In the genomic region with DNA sequence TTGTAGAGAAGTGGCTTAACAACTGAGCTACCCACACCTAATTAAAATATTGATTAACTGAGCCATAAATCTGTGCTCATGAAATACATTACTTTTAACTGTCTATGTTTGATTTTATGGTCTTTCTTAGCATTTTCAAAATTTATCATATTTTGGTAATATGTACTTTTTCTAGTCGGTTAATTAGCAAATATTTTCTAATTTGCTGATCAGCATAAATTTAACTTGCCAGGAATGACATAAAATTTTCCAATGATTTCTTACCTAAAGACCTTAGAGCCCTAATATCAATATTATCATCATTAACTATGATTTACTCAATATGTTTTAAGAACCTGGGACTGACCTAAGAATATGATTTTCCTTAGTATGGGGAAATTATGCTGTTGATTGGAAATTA, we compare ENCODE assay signal across 30 cellular contexts.
"Had no signal": no experiment of that assay in that cellular context is flagged by ENCODE, and none has a peak within 500 bp of the region (broad histone marks: within the 10 kb centered on the region; RNA-seq: fewer than 3 reads in every experiment).

No MANE protein-coding gene starts in this region.

- DNase-seq: Kasumi-1, MG63, MV-4-11, NCI-H1048, NCI-H1092, NCI-H1092 treated with DMSO at 0.1 percent for 48 hours, NCI-H1105, NCI-H1105 treated with DMSO at 0.1 percent for 48 hours, NCI-H1436, NCI-H1436 treated with DMSO at 0.1 percent for 48 hours, NCI-H1694, NCI-H1694 treated with DMSO at 0.1 percent for 48 hours, NCI-H187, NCI-H187 treated with DMSO at 0.1 percent for 48 hours, NCI-H2029, NCI-H2029 treated with DMSO at 0.1 percent for 48 hours, NCI-H2107, NCI-H2171, NCI-H2171 treated with DMSO at 0.1 percent for 48 hours, NCI-H2227 treated with DMSO at 0.1 percent for 48 hours, NCI-H226, NCI-H345, NCI-H446, NCI-H446 treated with DMSO at 0.1 percent for 48 hours, NCI-H510A, NCI-H510A treated with DMSO at 0.1 percent for 48 hours, NCI-H524, NCI-H524 treated with DMSO at 0.1 percent for 48 hours, NCI-H526, NCI-H526 treated with DMSO at 0.1 percent for 48 hours had no signal

- H3K36me3 ChIP-seq: MG63 had no signal

- H3K27me3 ChIP-seq: MG63 had no signal

- H3K4me3 ChIP-seq: MG63 had no signal
